Comparison of ENCODE assay signal across 19 cellular contexts in the genomic region with DNA sequence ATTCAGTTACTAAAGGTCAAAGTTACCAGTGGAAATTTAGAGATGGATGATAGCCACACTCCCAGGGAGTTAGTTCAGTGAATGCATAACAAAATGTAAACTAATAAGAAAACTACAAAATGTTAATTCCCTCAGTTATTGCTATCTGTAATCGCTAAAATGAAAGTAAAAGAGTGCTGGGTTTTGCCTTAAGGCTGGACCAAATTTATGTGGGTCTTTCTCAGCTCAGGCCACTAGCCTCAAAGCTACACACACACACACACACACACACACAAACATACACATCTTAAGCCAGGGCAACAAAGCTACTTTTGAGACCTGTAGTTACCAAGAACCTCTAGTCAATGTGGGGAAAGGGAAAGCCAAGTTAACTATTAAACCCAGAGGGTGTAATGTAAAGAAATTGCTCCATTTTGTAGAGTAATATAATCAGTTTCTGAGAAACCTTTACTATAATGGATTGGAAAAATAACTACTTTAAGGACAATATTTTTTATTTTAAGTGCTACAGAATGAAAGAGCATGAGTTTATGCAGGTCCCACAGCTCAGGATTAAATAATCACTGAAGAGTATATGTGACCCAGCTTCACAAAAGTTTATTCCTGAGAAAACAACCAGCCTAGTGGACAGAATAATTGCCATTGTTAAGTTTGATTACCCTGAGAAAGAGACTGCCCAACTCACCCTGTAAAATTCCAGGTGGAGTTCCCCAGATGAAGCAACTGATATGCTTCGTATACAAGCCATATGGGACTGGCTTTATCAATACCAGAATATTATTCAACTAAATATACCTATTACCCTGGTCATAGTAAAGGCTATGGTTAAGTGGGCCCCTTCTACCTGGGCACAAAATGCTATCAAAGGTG. TPM values are rescaled to one million over a fixed set of nuclear protein-coding genes. Genes with fewer than 3 reads are reported as not detected.
DNase-seq lines count a peak whose midpoint lies in the region; ATAC-seq and TF ChIP-seq lines count a peak whose summit lies in the region.
"Had no signal": no experiment of that assay in that cellular context is flagged by ENCODE, and none has a peak within 500 bp of the region (broad histone marks: within the 10 kb centered on the region; RNA-seq: fewer than 3 reads in every experiment).

No MANE protein-coding gene starts in this region.

- WGBS in endodermal cell (ENCODE audit: insufficient coverage in 1 of 2, insufficient read length in 1 of 2), 2 experiments: 93% methylated on average over 2 of the region's 2 CpGs; no CpG with 5 or more reads in 1 of the 2 experiments

- peak overlapping the region; percentile 83 for H3K27ac Mint-ChIP-seq in Caco-2 (ENCODE audit: unreplicated experiment)
- H3K27ac Mint-ChIP-seq in endodermal cell: no peak overlapping the region
- H3K27ac Mint-ChIP-seq in stimulated activated memory B cell treated with anti-CD40 and anti-IgM and Interleukin-4, amounts not matched to agents 10 μg/mL and 1 μg/mL and 100 μg/mL, for 72 hours: no peak overlapping the region
- H3K27ac Mint-ChIP-seq: GM23338 had no signal

- CTCF ChIA-PET in Caco-2 (lab: Charles Lee): no interaction called here

- intact Hi-C loops in Caco-2 (cut with micrococcal nuclease; ENCODE audit: unreplicated experiment): loop anchor here (1.0 to 5.0 kb wide), 4 partner anchors 60 to 462 kb away; no protein-coding TSS in a partner anchor

- TF ChIP-seq CTCF in Caco-2 (IDR thresholded peaks at IDR 0.05; ENCODE audit: insufficient read depth in 1 of 2, low read depth in 1 of 2, low read length in 1 of 2, severe bottlenecking in 1 of 2, unreplicated experiment in 1 of 2) (no peak), endodermal cell (conservative IDR thresholded peaks at IDR 0.05) (no peak)

- peaks cover 24% of the 10 kb centered on the region for H3K9me3 ChIP-seq in Caco-2
- H3K9me3 ChIP-seq in endodermal cell (ENCODE audit: control insufficient read depth, low read length): peaks cover 71% of the 10 kb centered on the region
- peaks cover 0 to 3% of the 10 kb centered on the region in 2 donors for H3K9me3 ChIP-seq in mucosa of rectum (ENCODE audit: control insufficient read depth in 2 of 2, low read length in 2 of 2)
- H3K9me3 ChIP-seq: SJSA1 had no signal

- H3K27me3 Mint-ChIP-seq in Caco-2 (ENCODE audit: insufficient read depth, unreplicated experiment) (no peaks in the 10 kb centered on the region), endodermal cell (ENCODE audit: insufficient read depth) (peaks cover 8% of the 10 kb centered on the region)
- no peaks in the 10 kb centered on the region for H3K27me3 Mint-ChIP-seq in stimulated activated memory B cell treated with anti-CD40 and anti-IgM and Interleukin-4, amounts not matched to agents 10 μg/mL and 1 μg/mL and 100 μg/mL, for 72 hours

- H3K27ac ChIP-seq in endodermal cell (ENCODE audit: low read depth, low read length): no peak overlapping the region
- H3K27ac ChIP-seq in mucosa of rectum (ENCODE audit: low read depth in 2 of 2, low read length in 2 of 2): peak overlapping the region; percentile 29 to 34
- H3K27ac ChIP-seq: SJSA1 had no signal

- no peak overlapping the region for H3K4me3 ChIP-seq in Caco-2 (ENCODE audit: low read depth, low read length)
- H3K4me3 ChIP-seq in endodermal cell (ENCODE audit: low read length): peak overlapping the region; percentile 66
- H3K4me3 ChIP-seq in mucosa of rectum (ENCODE audit: low read length in 2 of 2): peak overlapping the region in 1 of 2 donors; percentile 16
- H3K4me3 ChIP-seq: GM23338, SJSA1 had no signal

- ATAC-seq in HG02798 (IDR thresholded peaks at IDR 0.05; ENCODE audit: poor library complexity, unreplicated experiment) (peak; percentile 67), HG02970 (IDR thresholded peaks at IDR 0.05; ENCODE audit: low FRiP score, unreplicated experiment) (no peak), esophagus mucosa (no peak), GM21390 (IDR thresholded peaks at IDR 0.05; ENCODE audit: unreplicated experiment) (no peak)
- ATAC-seq in stimulated activated memory B cell treated with anti-CD40 and anti-IgM and Interleukin-4, amounts not matched to agents 10 μg/mL and 1 μg/mL and 100 μg/mL, for 72 hours: no peak
- ATAC-seq: GM23338, HCT116, PC-3 had no signal

- H3K36me3 ChIP-seq in Caco-2 (ENCODE audit: control insufficient read depth, insufficient read depth, low read length): no peaks in the 10 kb centered on the region
- no peaks in the 10 kb centered on the region for H3K36me3 ChIP-seq in endodermal cell (ENCODE audit: control insufficient read depth, insufficient read depth, low read length)
- H3K36me3 ChIP-seq in mucosa of rectum (ENCODE audit: control insufficient read depth in 2 of 2, insufficient read depth in 2 of 2, low read length in 2 of 2): no peaks in the 10 kb centered on the region
- H3K36me3 ChIP-seq: SJSA1 had no signal

- H3K27me3 ChIP-seq in Caco-2 (replicated peaks; ENCODE audit: control insufficient read depth, insufficient read depth, low read length): no peaks in the 10 kb centered on the region
- no peaks in the 10 kb centered on the region for H3K27me3 ChIP-seq in endodermal cell (ENCODE audit: control insufficient read depth, insufficient read depth, low read length, poor library complexity, severe bottlenecking)
- H3K27me3 ChIP-seq in mucosa of rectum (ENCODE audit: control insufficient read depth in 2 of 2, insufficient read depth in 2 of 2, low read length in 2 of 2): no peaks in the 10 kb centered on the region
- H3K27me3 ChIP-seq: SJSA1 had no signal

- DNase-seq in Caco-2: peak in 1 of 2 experiments; percentile 44
- DNase-seq in endodermal cell: no peak
- DNase-seq: C1 segment of cervical spinal cord, Kasumi-1, NCI-H187, NCI-H345, NCI-H69, PC-3 had no signal

- H3K36me3 Mint-ChIP-seq in Caco-2 (ENCODE audit: insufficient read depth, unreplicated experiment): peaks cover 17% of the 10 kb centered on the region
- H3K36me3 Mint-ChIP-seq in endodermal cell (ENCODE audit: low read depth): no peaks in the 10 kb centered on the region
- no peaks in the 10 kb centered on the region for H3K36me3 Mint-ChIP-seq in stimulated activated memory B cell treated with anti-CD40 and anti-IgM and Interleukin-4, amounts not matched to agents 10 μg/mL and 1 μg/mL and 100 μg/mL, for 72 hours

- H3K4me1 Mint-ChIP-seq in Caco-2 (ENCODE audit: low read depth, unreplicated experiment) (peaks cover 40% of the 10 kb centered on the region), endodermal cell (peaks cover 14% of the 10 kb centered on the region)
- no peaks in the 10 kb centered on the region for H3K4me1 Mint-ChIP-seq in stimulated activated memory B cell treated with anti-CD40 and anti-IgM and Interleukin-4, amounts not matched to agents 10 μg/mL and 1 μg/mL and 100 μg/mL, for 72 hours
- H3K4me1 Mint-ChIP-seq: GM23338 had no signal

- BruUV-seq in Caco-2 (replicated peaks; lab: Mats Ljungman, UMichigan): no TSS peak

- H3K9ac ChIP-seq in endodermal cell (ENCODE audit: extremely low read depth, low read length, poor library complexity, severe bottlenecking) (no peak overlapping the region), mucosa of rectum (ENCODE audit: low read depth in 1 of 2, low read length in 2 of 2) (no peak overlapping the region)

- POLR2A ChIA-PET in Caco-2 (lab: Charles Lee): no interaction called here

- H3K4me1 ChIP-seq in Caco-2 (peaks cover 49% of the 10 kb centered on the region), endodermal cell (ENCODE audit: control insufficient read depth, insufficient read depth, low read length) (peaks cover 3% of the 10 kb centered on the region), mucosa of rectum (ENCODE audit: control insufficient read depth in 2 of 2, insufficient read depth in 2 of 2, low read length in 2 of 2) (peaks cover 3 to 16% of the 10 kb centered on the region in 2 donors)
- H3K4me1 ChIP-seq: SJSA1 had no signal

- H3K9me3 Mint-ChIP-seq in Caco-2 (ENCODE audit: unreplicated experiment) (peaks cover 27% of the 10 kb centered on the region), endodermal cell (peaks cover 35% of the 10 kb centered on the region)
- H3K9me3 Mint-ChIP-seq in stimulated activated memory B cell treated with anti-CD40 and anti-IgM and Interleukin-4, amounts not matched to agents 10 μg/mL and 1 μg/mL and 100 μg/mL, for 72 hours: no peaks in the 10 kb centered on the region

- peak overlapping the region; percentile 23 for H3K4me3 Mint-ChIP-seq in Caco-2 (ENCODE audit: unreplicated experiment)
- H3K4me3 Mint-ChIP-seq in endodermal cell: no peak overlapping the region
- H3K4me3 Mint-ChIP-seq in stimulated activated memory B cell treated with anti-CD40 and anti-IgM and Interleukin-4, amounts not matched to agents 10 μg/mL and 1 μg/mL and 100 μg/mL, for 72 hours: no peak overlapping the region
- H3K4me3 Mint-ChIP-seq: GM23338 had no signal

RNA-seq across cellular contexts. Expression of a gene that starts 8.9 kb away (rescaled TPM):
- total RNA-seq in Caco-2 (2022) (2.5 TPM in 2 replicates), endodermal cell (not detected), esophagus mucosa (not detected)
- not detected for polyA plus RNA-seq in endodermal cell (2013, experiment 1 of 2)
- not detected for polyA plus RNA-seq in endodermal cell (2013, experiment 2 of 2)
- total RNA-seq: A172, Daoy, GM23338, PC-3, SJSA1 had no signal
- polyA plus RNA-seq: GM23338 had no signal
